ENCODE assay signal across 9 cellular contexts in the genomic region with DNA sequence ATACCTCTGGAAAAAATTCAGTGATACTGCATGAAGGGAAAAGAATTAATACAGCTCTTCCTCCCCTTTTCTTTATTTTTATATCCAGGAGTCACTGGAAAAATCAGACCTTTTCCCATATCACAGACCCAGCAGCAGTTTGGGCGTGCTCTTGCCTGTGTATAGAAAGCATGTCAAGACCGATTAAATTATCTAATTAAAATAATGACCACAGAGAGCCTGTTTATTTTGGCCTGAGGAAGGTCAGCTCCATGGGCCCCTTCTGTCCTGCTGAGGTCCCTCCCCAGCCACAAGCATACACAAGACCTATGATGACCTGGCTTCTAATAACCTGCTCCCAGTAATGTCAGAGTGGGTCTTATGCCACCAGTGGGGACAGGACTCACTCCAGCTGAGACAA.
"Had no signal": no experiment of that assay in that cellular context is flagged by ENCODE, and none has a peak within 500 bp of the region (broad histone marks: within the 10 kb centered on the region; RNA-seq: fewer than 3 reads in every experiment).

No MANE protein-coding gene starts in this region.

- H3K27me3 ChIP-seq: ovary, tibial artery, vagina had no signal

- H3K9me3 ChIP-seq: ovary, tibial artery, vagina had no signal

- DNase-seq: activated naive CD4-positive, alpha-beta T cell treated with anti-CD3 and anti-CD28 coated beads, Interleukin-2, amount 50 U/mL, for 16 hours; dermis blood vessel endothelial cell; stimulated activated CD4-positive, alpha-beta T cell treated with anti-CD3 and anti-CD28 coated beads, Interleukin-4, amount 100 ng/mL, for 4 hours had no signal

- ATAC-seq: activated CD4-positive, CD25-positive, alpha-beta regulatory T cell treated with anti-CD3 and anti-CD28 coated beads, Interleukin-2, amount 50 U/mL, for 24 hours; esophagus mucosa; left lobe of liver had no signal

- H3K27ac ChIP-seq: ovary, tibial artery, vagina had no signal

- H3K36me3 ChIP-seq: ovary, tibial artery, vagina had no signal

- H3K4me3 ChIP-seq: ovary, tibial artery, vagina had no signal
